35 cellular contexts compared by ENCODE assay signal in genomic region chr3:42575137-42575741, GRCh38.
"Had no signal": no experiment of that assay in that cellular context is flagged by ENCODE, and none has a peak within 500 bp of the region (broad histone marks: within the 10 kb centered on the region; RNA-seq: fewer than 3 reads in every experiment).

No MANE protein-coding gene starts in this region.

- H3K27ac ChIP-seq: adrenal gland, body of pancreas, brain microvascular endothelial cell, breast epithelium, VCaP had no signal

- H3K9me3 Mint-ChIP-seq: activated T-helper 17 cell treated with anti-CD3 and anti-CD28 coated beads, Interleukin-2, amount 50 U/mL, for 72 hours had no signal

- H3K4me3 Mint-ChIP-seq: activated B cell treated with CpG ODN at 0.5 μM for 24 hours; activated CD4-positive, alpha-beta memory T cell treated with anti-CD3 and anti-CD28 coated beads for 36 hours; activated CD4-positive, alpha-beta T cell treated with anti-CD3 and anti-CD28 coated beads, Interleukin-2, amount 10 ng/mL, durations not matched to agents 24 days and 14 days; activated CD8-positive, alpha-beta T cell treated with anti-CD3 and anti-CD28 coated beads for 36 hours; activated naive CD4-positive, alpha-beta T cell treated with anti-CD3 and anti-CD28 coated beads for 36 hours; activated naive CD8-positive, alpha-beta T cell treated with anti-CD3 and anti-CD28 coated beads for 36 hours; activated T-cell treated with anti-CD3 and anti-CD28 coated beads, Interleukin-2, amount 50 U/mL, for 4 hours; activated T-cell treated with anti-CD3 and anti-CD28 coated beads, Interleukin-2, amount 50 U/mL, for 72 hours; activated T-helper 1 cell treated with anti-CD3 and anti-CD28 coated beads, Interleukin-12 subunit alpha, Interleukin-12 subunit beta, Interleukin-2, Interleukin-4 antibody, amounts not matched to agents 30 ng/mL and 10 ng/mL and 1 ng/mL, durations not matched to agents 14 hours and 24 hours and 36 hours; activated T-helper 17 cell treated with anti-CD3 and anti-CD28 coated beads, Interleukin-2, amount 50 U/mL, for 72 hours; T-helper 1 cell treated with Interleukin-12 subunit alpha and Interleukin-12 subunit beta and Interleukin-4 antibody, amounts not matched to agents 30 μg/mL and 1 μg/mL, for 36 hours; T-helper 2 cell treated with Interferon-gamma antibody and Interleukin-4, amounts not matched to agents 5 μg/mL and 100 μg/mL, for 36 hours had no signal

- H3K4me3 ChIP-seq: adrenal gland, body of pancreas, breast epithelium had no signal

- ATAC-seq: activated CD8-positive, alpha-beta T cell treated with anti-CD3 and anti-CD28 coated beads for 36 hours; activated naive CD4-positive, alpha-beta T cell treated with anti-CD3 and anti-CD28 coated beads, Interleukin-2, amount 50 U/mL, for 72 hours; activated T-cell treated with anti-CD3 and anti-CD28 coated beads, Interleukin-2, amount 50 U/mL, for 4 hours; activated T-cell treated with anti-CD3 and anti-CD28 coated beads, Interleukin-2, amount 50 U/mL, for 72 hours; activated T-helper 17 cell treated with anti-CD3 and anti-CD28 coated beads, Interleukin-2, amount 50 U/mL, for 72 hours; body of pancreas had no signal

- H3K27ac Mint-ChIP-seq: activated B cell treated with CpG ODN at 0.5 μM for 24 hours; activated CD4-positive, alpha-beta memory T cell treated with anti-CD3 and anti-CD28 coated beads for 36 hours; activated CD4-positive, alpha-beta T cell treated with anti-CD3 and anti-CD28 coated beads, Interleukin-2, amount 10 ng/mL, durations not matched to agents 24 days and 14 days; activated CD8-positive, alpha-beta T cell treated with anti-CD3 and anti-CD28 coated beads for 36 hours; activated naive CD4-positive, alpha-beta T cell treated with anti-CD3 and anti-CD28 coated beads for 36 hours; activated naive CD4-positive, alpha-beta T cell treated with anti-CD3 and anti-CD28 coated beads, Interleukin-2, amount 50 U/mL, for 72 hours; activated naive CD8-positive, alpha-beta T cell treated with anti-CD3 and anti-CD28 coated beads for 36 hours; activated T-helper 1 cell treated with anti-CD3 and anti-CD28 coated beads, Interleukin-12 subunit alpha, Interleukin-12 subunit beta, Interleukin-2, Interleukin-4 antibody, amounts not matched to agents 30 ng/mL and 10 ng/mL and 1 ng/mL, durations not matched to agents 14 hours and 24 hours and 36 hours; activated T-helper 17 cell treated with anti-CD3 and anti-CD28 coated beads, Interleukin-2, amount 50 U/mL, for 72 hours; T-helper 1 cell treated with Interleukin-12 subunit alpha and Interleukin-12 subunit beta and Interleukin-4 antibody, amounts not matched to agents 30 μg/mL and 1 μg/mL, for 36 hours; T-helper 2 cell treated with Interferon-gamma antibody and Interleukin-4, amounts not matched to agents 5 μg/mL and 100 μg/mL, for 36 hours had no signal

- H3K27me3 Mint-ChIP-seq: activated B cell treated with CpG ODN at 0.5 μM for 24 hours; activated CD4-positive, alpha-beta memory T cell treated with anti-CD3 and anti-CD28 coated beads for 36 hours; activated CD4-positive, alpha-beta T cell treated with anti-CD3 and anti-CD28 coated beads, Interleukin-2, amount 10 ng/mL, durations not matched to agents 24 days and 14 days; activated CD8-positive, alpha-beta T cell treated with anti-CD3 and anti-CD28 coated beads for 36 hours; activated naive CD8-positive, alpha-beta T cell treated with anti-CD3 and anti-CD28 coated beads for 36 hours; activated T-helper 17 cell treated with anti-CD3 and anti-CD28 coated beads, Interleukin-2, amount 50 U/mL, for 72 hours had no signal

- H3K27me3 ChIP-seq: adrenal gland, body of pancreas, brain microvascular endothelial cell, breast epithelium had no signal

- FAIRE-seq: astrocyte had no signal

- H3K36me3 ChIP-seq: adrenal gland, breast epithelium had no signal

- DNase-seq: activated B cell treated with CpG ODN at 0.5 μM for 24 hours; activated CD4-positive, alpha-beta memory T cell treated with anti-CD3 and anti-CD28 coated beads for 36 hours; activated CD4-positive, alpha-beta T cell treated with anti-CD3 and anti-CD28 coated beads for 4 hours; activated CD4-positive, alpha-beta T cell treated with anti-CD3 and anti-CD28 coated beads, Interleukin-2, amount 10 ng/mL, durations not matched to agents 24 days and 14 days; activated CD4-positive, alpha-beta T cell treated with anti-CD3 and anti-CD28 coated beads, Interleukin-2, amount 50 U/mL, for 1 hour; activated CD4-positive, alpha-beta T cell treated with anti-CD3 and anti-CD28 coated beads, Interleukin-2, amount 50 U/mL, for 4 hours; activated CD4-positive, CD25-positive, alpha-beta regulatory T cell treated with anti-CD3 and anti-CD28 coated beads, Interleukin-2, amount 50 U/mL, for 72 hours; activated CD8-positive, alpha-beta memory T cell treated with anti-CD3 and anti-CD28 coated beads, Interleukin-2, amount 50 U/mL, for 4 hours; activated CD8-positive, alpha-beta T cell treated with anti-CD3 and anti-CD28 coated beads for 36 hours; activated effector memory CD4-positive, alpha-beta T cell treated with anti-CD3 and anti-CD28 coated beads, Interleukin-2, amount 50 U/mL, for 16 hours; activated gamma-delta T cell treated with Interleukin-2 at 50 U/mL for 16 hours; activated naive CD4-positive, alpha-beta T cell; activated naive CD4-positive, alpha-beta T cell treated with anti-CD3 and anti-CD28 coated beads for 36 hours; activated naive CD8-positive, alpha-beta T cell treated with anti-CD3 and anti-CD28 coated beads for 36 hours; activated T-cell treated with anti-CD3 and anti-CD28 coated beads for 4 hours; activated T-cell treated with anti-CD3 and anti-CD28 coated beads, Interleukin-2, amount 50 U/mL, for 1 hour; activated T-cell treated with anti-CD3 and anti-CD28 coated beads, Interleukin-2, amount 50 U/mL, for 4 hours; activated T-cell treated with anti-CD3 and anti-CD28 coated beads, Interleukin-2, amount 50 U/mL, for 72 hours; adrenal gland; amniotic stem cell; aorta; body of pancreas; brain microvascular endothelial cell; central memory CD4-positive, alpha-beta T cell; T-helper 1 cell; T-helper 2 cell; T-helper 9 cell had no signal

- H3K9me3 ChIP-seq: adrenal gland, body of pancreas had no signal
